ENCODE assay signal across 2 cellular contexts in the genomic region with DNA sequence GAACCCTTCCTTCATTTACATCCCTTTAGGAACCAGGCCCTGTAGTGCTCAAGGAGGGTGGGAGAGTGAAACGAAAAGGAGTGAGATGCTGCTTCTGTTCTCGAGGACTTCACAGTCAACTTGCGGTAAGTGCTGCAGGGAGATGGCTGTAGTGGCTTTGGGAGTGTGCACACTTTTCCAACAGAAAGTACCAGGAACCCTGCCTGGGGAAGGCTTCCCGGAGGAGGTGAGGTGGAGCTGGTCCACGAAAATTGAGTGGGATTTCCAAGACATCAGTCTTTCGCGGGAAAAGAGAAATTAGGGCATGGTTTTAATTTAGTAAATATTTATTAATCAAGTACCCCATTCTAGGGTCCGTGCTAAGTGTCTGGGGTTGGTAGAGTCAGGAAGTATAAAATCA.
TF ChIP-seq lines count a peak whose summit lies in the region.

No MANE protein-coding gene starts in this region.

TF ChIP-seq in GM23338, 12 proteins besides CTCF, POLR2A, EP300 and RAD21:
- no peak for TF ChIP-seq POLR2AphosphoS5 (IDR thresholded peaks at IDR 0.05; ENCODE audit: low read depth)
- TF ChIP-seq, protein P1, sequence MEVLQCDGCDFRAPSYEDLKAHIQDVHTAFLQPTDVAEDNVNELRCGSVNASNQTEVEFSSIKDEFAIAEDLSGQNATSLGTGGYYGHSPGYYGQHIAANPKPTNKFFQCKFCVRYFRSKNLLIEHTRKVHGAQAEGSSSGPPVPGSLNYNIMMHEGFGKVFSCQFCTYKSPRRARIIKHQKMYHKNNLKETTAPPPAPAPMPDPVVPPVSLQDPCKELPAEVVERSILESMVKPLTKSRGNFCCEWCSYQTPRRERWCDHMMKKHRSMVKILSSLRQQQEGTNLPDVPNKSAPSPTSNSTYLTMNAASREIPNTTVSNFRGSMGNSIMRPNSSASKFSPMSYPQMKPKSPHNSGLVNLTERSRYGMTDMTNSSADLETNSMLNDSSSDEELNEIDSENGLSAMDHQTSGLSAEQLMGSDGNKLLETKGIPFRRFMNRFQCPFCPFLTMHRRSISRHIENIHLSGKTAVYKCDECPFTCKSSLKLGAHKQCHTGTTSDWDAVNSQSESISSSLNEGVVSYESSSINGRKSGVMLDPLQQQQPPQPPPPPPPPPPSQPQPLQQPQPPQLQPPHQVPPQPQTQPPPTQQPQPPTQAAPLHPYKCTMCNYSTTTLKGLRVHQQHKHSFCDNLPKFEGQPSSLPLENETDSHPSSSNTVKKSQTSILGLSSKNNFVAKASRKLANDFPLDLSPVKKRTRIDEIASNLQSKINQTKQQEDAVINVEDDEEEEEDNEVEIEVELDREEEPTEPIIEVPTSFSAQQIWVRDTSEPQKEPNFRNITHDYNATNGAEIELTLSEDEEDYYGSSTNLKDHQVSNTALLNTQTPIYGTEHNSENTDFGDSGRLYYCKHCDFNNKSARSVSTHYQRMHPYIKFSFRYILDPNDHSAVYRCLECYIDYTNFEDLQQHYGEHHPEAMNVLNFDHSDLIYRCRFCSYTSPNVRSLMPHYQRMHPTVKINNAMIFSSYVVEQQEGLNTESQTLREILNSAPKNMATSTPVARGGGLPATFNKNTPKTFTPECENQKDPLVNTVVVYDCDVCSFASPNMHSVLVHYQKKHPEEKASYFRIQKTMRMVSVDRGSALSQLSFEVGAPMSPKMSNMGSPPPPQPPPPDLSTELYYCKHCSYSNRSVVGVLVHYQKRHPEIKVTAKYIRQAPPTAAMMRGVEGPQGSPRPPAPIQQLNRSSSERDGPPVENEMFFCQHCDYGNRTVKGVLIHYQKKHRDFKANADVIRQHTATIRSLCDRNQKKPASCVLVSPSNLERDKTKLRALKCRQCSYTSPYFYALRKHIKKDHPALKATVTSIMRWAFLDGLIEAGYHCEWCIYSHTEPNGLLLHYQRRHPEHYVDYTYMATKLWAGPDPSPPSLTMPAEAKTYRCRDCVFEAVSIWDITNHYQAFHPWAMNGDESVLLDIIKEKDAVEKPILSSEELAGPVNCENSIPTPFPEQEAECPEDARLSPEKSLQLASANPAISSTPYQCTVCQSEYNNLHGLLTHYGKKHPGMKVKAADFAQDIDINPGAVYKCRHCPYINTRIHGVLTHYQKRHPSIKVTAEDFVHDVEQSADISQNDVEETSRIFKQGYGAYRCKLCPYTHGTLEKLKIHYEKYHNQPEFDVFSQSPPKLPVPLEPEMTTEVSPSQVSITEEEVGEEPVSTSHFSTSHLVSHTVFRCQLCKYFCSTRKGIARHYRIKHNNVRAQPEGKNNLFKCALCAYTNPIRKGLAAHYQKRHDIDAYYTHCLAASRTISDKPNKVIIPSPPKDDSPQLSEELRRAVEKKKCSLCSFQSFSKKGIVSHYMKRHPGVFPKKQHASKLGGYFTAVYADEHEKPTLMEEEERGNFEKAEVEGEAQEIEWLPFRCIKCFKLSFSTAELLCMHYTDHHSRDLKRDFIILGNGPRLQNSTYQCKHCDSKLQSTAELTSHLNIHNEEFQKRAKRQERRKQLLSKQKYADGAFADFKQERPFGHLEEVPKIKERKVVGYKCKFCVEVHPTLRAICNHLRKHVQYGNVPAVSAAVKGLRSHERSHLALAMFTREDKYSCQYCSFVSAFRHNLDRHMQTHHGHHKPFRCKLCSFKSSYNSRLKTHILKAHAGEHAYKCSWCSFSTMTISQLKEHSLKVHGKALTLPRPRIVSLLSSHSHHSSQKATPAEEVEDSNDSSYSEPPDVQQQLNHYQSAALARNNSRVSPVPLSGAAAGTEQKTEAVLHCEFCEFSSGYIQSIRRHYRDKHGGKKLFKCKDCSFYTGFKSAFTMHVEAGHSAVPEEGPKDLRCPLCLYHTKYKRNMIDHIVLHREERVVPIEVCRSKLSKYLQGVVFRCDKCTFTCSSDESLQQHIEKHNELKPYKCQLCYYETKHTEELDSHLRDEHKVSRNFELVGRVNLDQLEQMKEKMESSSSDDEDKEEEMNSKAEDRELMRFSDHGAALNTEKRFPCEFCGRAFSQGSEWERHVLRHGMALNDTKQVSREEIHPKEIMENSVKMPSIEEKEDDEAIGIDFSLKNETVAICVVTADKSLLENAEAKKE (CRISPR knock-in tag; IDR thresholded peaks at IDR 0.05): no peak
- no peak for TF ChIP-seq EZH2phosphoT487 (IDR thresholded peaks at IDR 0.05; ENCODE audit: unreplicated experiment)
- TF ChIP-seq, protein P2, sequence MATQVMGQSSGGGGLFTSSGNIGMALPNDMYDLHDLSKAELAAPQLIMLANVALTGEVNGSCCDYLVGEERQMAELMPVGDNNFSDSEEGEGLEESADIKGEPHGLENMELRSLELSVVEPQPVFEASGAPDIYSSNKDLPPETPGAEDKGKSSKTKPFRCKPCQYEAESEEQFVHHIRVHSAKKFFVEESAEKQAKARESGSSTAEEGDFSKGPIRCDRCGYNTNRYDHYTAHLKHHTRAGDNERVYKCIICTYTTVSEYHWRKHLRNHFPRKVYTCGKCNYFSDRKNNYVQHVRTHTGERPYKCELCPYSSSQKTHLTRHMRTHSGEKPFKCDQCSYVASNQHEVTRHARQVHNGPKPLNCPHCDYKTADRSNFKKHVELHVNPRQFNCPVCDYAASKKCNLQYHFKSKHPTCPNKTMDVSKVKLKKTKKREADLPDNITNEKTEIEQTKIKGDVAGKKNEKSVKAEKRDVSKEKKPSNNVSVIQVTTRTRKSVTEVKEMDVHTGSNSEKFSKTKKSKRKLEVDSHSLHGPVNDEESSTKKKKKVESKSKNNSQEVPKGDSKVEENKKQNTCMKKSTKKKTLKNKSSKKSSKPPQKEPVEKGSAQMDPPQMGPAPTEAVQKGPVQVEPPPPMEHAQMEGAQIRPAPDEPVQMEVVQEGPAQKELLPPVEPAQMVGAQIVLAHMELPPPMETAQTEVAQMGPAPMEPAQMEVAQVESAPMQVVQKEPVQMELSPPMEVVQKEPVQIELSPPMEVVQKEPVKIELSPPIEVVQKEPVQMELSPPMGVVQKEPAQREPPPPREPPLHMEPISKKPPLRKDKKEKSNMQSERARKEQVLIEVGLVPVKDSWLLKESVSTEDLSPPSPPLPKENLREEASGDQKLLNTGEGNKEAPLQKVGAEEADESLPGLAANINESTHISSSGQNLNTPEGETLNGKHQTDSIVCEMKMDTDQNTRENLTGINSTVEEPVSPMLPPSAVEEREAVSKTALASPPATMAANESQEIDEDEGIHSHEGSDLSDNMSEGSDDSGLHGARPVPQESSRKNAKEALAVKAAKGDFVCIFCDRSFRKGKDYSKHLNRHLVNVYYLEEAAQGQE (IDR thresholded peaks at IDR 0.05; ENCODE audit: unreplicated experiment): no peak
- TF ChIP-seq ZNF331 (CRISPR knock-in tag; IDR thresholded peaks at IDR 0.05; ENCODE audit: low read depth): no peak
- TF ChIP-seq CREB1 (CRISPR knock-in tag; IDR thresholded peaks at IDR 0.05; ENCODE audit: low read depth): no peak
- TF ChIP-seq, protein P3, sequence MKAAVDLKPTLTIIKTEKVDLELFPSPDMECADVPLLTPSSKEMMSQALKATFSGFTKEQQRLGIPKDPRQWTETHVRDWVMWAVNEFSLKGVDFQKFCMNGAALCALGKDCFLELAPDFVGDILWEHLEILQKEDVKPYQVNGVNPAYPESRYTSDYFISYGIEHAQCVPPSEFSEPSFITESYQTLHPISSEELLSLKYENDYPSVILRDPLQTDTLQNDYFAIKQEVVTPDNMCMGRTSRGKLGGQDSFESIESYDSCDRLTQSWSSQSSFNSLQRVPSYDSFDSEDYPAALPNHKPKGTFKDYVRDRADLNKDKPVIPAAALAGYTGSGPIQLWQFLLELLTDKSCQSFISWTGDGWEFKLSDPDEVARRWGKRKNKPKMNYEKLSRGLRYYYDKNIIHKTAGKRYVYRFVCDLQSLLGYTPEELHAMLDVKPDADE (IDR thresholded peaks at IDR 0.05): no peak
- TF ChIP-seq ZNF114 (CRISPR knock-in tag; IDR thresholded peaks at IDR 0.05): no peak
- TF ChIP-seq EZH2 (IDR thresholded peaks at IDR 0.05; ENCODE audit: low read depth, unreplicated experiment): no peak
- no peak for TF ChIP-seq STAT1 (IDR thresholded peaks at IDR 0.05; ENCODE audit: unreplicated experiment)
TF ChIP-seq in GM23338: peak in this region for 0.

TF ChIP-seq in H1, 55 proteins besides CTCF, POLR2A, EP300 and RAD21:
- no peak for TF ChIP-seq PHF8 (conservative IDR thresholded peaks at IDR 0.05; ENCODE audit: low read depth, low read length)
- TF ChIP-seq BRCA1 (IDR thresholded peaks at IDR 0.05; ENCODE audit: low read depth, low read length): no peak
- no peak for TF ChIP-seq USF2 (IDR thresholded peaks at IDR 0.05; ENCODE audit: low read length)
- TF ChIP-seq EZH2 (IDR thresholded peaks at IDR 0.05; ENCODE audit: low read depth, low read length, severe bottlenecking): no peak
- no peak for TF ChIP-seq ZNF274 (IDR thresholded peaks at IDR 0.05; ENCODE audit: borderline replicate concordance, extremely low read depth, low read length)
